ENCODE assay signal across 1 cellular context in the genomic region with DNA sequence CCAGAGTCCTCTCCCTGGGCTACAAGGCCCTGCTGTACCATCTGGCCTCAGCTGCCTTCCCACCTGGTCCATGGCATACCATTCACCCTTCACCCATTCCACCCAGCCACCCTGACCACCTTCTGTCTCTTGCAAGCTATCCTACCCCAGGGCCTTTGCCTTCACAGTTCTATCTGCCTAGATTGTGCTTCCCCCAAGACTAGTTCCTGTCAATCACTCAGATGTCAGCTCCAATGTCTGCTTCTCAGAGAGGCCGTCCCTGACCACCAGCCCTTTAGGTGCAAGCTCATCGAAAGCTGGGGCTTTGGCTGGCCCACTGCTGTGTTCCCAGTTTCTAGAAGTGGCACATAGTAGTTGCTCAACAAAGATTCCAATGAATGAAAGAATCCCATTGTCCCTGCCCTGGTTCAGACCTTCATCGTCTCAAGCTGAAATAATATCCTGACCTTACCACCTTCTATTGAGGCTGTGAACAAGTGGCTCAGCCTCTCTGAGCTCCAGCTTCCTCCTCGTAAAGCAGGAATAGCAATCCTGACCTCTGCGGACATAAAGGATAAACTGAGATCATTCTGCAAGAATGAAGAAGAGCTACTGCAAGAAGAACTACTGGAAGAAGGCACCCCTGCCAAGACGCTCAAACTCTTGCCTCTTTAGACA.
TF ChIP-seq lines count a peak whose summit lies in the region.

No MANE protein-coding gene starts in this region.

TF ChIP-seq in SK-N-SH treated with all-trans-retinoic acid at 6 μM for 48 hours, 23 proteins besides CTCF, POLR2A, EP300 and RAD21 (continued from another document):
- TF ChIP-seq, protein P1, sequence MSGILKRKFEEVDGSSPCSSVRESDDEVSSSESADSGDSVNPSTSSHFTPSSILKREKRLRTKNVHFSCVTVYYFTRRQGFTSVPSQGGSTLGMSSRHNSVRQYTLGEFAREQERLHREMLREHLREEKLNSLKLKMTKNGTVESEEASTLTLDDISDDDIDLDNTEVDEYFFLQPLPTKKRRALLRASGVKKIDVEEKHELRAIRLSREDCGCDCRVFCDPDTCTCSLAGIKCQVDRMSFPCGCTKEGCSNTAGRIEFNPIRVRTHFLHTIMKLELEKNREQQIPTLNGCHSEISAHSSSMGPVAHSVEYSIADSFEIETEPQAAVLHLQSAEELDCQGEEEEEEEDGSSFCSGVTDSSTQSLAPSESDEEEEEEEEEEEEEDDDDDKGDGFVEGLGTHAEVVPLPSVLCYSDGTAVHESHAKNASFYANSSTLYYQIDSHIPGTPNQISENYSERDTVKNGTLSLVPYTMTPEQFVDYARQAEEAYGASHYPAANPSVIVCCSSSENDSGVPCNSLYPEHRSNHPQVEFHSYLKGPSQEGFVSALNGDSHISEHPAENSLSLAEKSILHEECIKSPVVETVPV (CRISPR knock-in tag; IDR thresholded peaks at IDR 0.05), result no peak
- TF ChIP-seq ZFP30 (CRISPR knock-in tag; IDR thresholded peaks at IDR 0.05), result no peak
- TF ChIP-seq, protein P2, sequence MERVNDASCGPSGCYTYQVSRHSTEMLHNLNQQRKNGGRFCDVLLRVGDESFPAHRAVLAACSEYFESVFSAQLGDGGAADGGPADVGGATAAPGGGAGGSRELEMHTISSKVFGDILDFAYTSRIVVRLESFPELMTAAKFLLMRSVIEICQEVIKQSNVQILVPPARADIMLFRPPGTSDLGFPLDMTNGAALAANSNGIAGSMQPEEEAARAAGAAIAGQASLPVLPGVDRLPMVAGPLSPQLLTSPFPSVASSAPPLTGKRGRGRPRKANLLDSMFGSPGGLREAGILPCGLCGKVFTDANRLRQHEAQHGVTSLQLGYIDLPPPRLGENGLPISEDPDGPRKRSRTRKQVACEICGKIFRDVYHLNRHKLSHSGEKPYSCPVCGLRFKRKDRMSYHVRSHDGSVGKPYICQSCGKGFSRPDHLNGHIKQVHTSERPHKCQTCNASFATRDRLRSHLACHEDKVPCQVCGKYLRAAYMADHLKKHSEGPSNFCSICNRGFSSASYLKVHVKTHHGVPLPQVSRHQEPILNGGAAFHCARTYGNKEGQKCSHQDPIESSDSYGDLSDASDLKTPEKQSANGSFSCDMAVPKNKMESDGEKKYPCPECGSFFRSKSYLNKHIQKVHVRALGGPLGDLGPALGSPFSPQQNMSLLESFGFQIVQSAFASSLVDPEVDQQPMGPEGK (CRISPR knock-in tag; IDR thresholded peaks at IDR 0.05; ENCODE audit: borderline replicate concordance), result no peak
